Comparison of ENCODE assay signal across 1 cellular context in the genomic region with DNA sequence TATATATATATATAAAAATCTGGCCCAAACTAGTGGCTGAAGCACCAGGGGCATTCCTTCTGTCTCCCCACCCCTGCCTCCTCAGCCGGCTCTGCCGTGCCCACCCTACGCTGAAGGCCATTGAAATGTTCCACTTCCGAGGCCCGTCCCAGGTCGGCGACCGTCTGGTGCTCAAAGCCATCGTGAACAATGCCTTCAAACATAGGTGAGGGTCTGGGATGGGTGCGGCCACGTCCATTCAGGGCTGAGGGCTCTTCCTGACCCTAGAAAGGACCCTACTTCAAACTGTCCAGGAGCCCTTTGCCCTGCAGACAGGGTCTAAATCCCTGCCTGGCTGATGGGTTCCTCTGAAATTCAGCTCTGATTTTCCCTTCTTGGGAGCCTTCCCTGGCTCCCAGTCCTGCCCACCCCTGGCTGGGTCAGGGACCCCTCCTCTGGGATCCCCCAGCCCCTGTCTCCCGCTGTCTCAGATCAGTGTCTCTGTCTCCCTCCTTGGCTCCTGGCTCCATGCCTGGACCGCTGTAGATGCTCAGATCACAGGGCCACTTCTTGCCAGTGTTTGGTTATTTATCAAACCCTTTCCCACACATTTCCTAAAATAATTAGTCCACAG.
TF ChIP-seq lines count a peak whose summit lies in the region.

No MANE protein-coding gene starts in this region.

TF ChIP-seq in IMR-90, 13 proteins besides CTCF, POLR2A, EP300 and RAD21:
- no peak for TF ChIP-seq CHD1 (IDR thresholded peaks at IDR 0.05; ENCODE audit: low read depth, low read length)
- no peak for TF ChIP-seq RCOR1 (IDR thresholded peaks at IDR 0.05; ENCODE audit: insufficient replicate concordance, low read length)
- TF ChIP-seq CEBPB (IDR thresholded peaks at IDR 0.05; ENCODE audit: low read depth, low read length) = no peak
- TF ChIP-seq NFE2L2 (IDR thresholded peaks at IDR 0.05; ENCODE audit: low read depth, low read length) = no peak
- TF ChIP-seq USF2 (IDR thresholded peaks at IDR 0.05; ENCODE audit: low read depth, low read length) = no peak
- no peak for TF ChIP-seq BHLHE40 (IDR thresholded peaks at IDR 0.05; ENCODE audit: low read depth, low read length)
- TF ChIP-seq MAFK (IDR thresholded peaks at IDR 0.05; ENCODE audit: low read depth, low read length) = no peak
- no peak for TF ChIP-seq RFX5 (IDR thresholded peaks at IDR 0.05; ENCODE audit: low read depth, low read length)
- no peak for TF ChIP-seq FOS (IDR thresholded peaks at IDR 0.05; ENCODE audit: low read depth, low read length)
- TF ChIP-seq ELK1 (IDR thresholded peaks at IDR 0.05; ENCODE audit: borderline replicate concordance, low read depth, low read length) = no peak
- TF ChIP-seq MXI1 (IDR thresholded peaks at IDR 0.05; ENCODE audit: borderline replicate concordance, low read depth, low read length) = no peak
- TF ChIP-seq SMC3 (IDR thresholded peaks at IDR 0.05; ENCODE audit: low read depth, low read length) = no peak
- no peak for TF ChIP-seq MAZ (IDR thresholded peaks at IDR 0.05; ENCODE audit: borderline replicate concordance, low read depth, low read length)
